Comparison of ENCODE assay signal across 9 cellular contexts in the genomic region with DNA sequence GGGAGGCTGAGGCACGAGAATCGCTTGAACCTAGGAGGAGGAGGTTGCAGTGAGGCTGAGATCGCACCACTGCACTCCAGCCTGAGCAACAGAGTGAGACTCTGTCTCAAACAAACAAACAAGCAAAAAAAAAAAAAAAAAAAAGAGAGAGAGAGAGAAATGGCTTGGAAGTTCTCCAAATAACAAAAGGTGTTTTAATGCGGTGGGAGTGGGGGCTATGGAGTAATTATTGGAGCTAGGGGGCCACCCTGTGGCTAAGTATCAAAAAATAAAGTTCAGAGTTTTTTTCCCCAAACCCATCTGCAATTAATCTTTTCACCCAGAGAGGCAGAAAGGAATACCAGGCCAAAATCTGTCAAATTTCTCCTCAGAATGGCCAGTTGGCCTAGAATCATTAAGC. TPM values are rescaled to one million over a fixed set of nuclear protein-coding genes. Genes with fewer than 3 reads are reported as not detected.
DNase-seq lines count a peak whose midpoint lies in the region; ATAC-seq, FAIRE-seq and TF ChIP-seq lines count a peak whose summit lies in the region.
"Had no signal": no experiment of that assay in that cellular context is flagged by ENCODE, and none has a peak within 500 bp of the region (broad histone marks: within the 10 kb centered on the region; RNA-seq: fewer than 3 reads in every experiment).

No MANE protein-coding gene starts in this region.

- DNase-seq in DMS79 (lab: John Stamatoyannopoulos, UW) (peak; percentile 19), HCEC 1CT (peak; percentile 15), RCC 7860 (ENCODE audit: low spot score) (peak; percentile 23), foreskin keratinocyte (no peak), small intestine (no peak), psoas muscle (no peak), retina (no peak)
- DNase-seq: NCI-H1105; stimulated activated CD4-positive, alpha-beta T cell treated with anti-CD3 and anti-CD28 coated beads, Interleukin-2, amount 100 ng/mL, for 24 hours had no signal

- intact Hi-C loops in psoas muscle (cut with DNase I), result no loop called here

- H3K36me3 ChIP-seq in small intestine (ENCODE audit: control insufficient read depth in 2 of 2, insufficient read depth in 2 of 2, low read length in 2 of 2) (no peaks in the 10 kb centered on the region), psoas muscle (ENCODE audit: insufficient read depth in 1 of 2, low read depth in 1 of 2) (no peaks in the 10 kb centered on the region)

- no peak for FAIRE-seq in RCC 7860 (lab: Jason Lieb, UNC)
- no peak for FAIRE-seq in small intestine (lab: Jason Lieb, UNC)

- WGBS in small intestine, 3 donors, result 71 to 83% (median 81%) methylated on average over 4 of the region's 4 CpGs
- 86 to 88% (median 86%) methylated on average over 4 of the region's 4 CpGs for WGBS in psoas muscle, 3 donors

- H3K27ac ChIP-seq in foreskin keratinocyte (no peak overlapping the region), small intestine (ENCODE audit: low read depth in 1 of 2, low read length in 1 of 2) (no peak overlapping the region), psoas muscle (no peak overlapping the region)

- no peak overlapping the region for H3K4me3 ChIP-seq in small intestine (ENCODE audit: low read depth in 1 of 2, low read length in 2 of 2)
- no peak overlapping the region for H3K4me3 ChIP-seq in psoas muscle

- no peaks in the 10 kb centered on the region for H3K4me1 ChIP-seq in foreskin keratinocyte
- H3K4me1 ChIP-seq in small intestine (ENCODE audit: control insufficient read depth in 2 of 2, insufficient read depth in 1 of 2, low read depth in 1 of 2, low read length in 1 of 2), result peaks cover 0 to 4% of the 10 kb centered on the region in 2 donors
- peaks cover 13% of the 10 kb centered on the region for H3K4me1 ChIP-seq in psoas muscle

- H3K27me3 ChIP-seq in foreskin keratinocyte (no peaks in the 10 kb centered on the region), small intestine (ENCODE audit: control insufficient read depth in 2 of 2, insufficient read depth in 2 of 2, low read length in 2 of 2) (no peaks in the 10 kb centered on the region), psoas muscle (ENCODE audit: insufficient read depth in 3 of 3, low read length in 2 of 3) (no peaks in the 10 kb centered on the region)

- H3K9me3 ChIP-seq in small intestine (ENCODE audit: control insufficient read depth, low read depth) (no peaks in the 10 kb centered on the region), psoas muscle (no peaks in the 10 kb centered on the region)

- TF ChIP-seq CTCF in foreskin keratinocyte (conservative IDR thresholded peaks at IDR 0.05) (peak; percentile 49), psoas muscle (IDR thresholded peaks at IDR 0.05) (no peak)

- ATAC-seq in foreskin keratinocyte (no peak), psoas muscle (no peak)

RNA-seq across cellular contexts. Expression of a gene that starts 23.0 kb away (rescaled TPM):
- total RNA-seq in foreskin keratinocyte (5.4 and 5.8 TPM in 2 replicates), psoas muscle (10 to 100 TPM; 28.2 to 63.3 (median 38.9) TPM)
- polyA plus RNA-seq in foreskin keratinocyte (4.2 and 4.7 TPM in 2 replicates), small intestine (1 to 10 TPM in 2 of 3 donors, under 1 TPM in 1; 0.89 to 7.0 (median 2.4) TPM), psoas muscle (10 to 100 TPM in 2 of 3 donors, 1 to 10 TPM in 1; 7.3 to 17.5 (median 17.3) TPM)

RNA-seq across cellular contexts. Expression of a gene that starts 44.0 kb away (rescaled TPM):
- total RNA-seq in foreskin keratinocyte (1.0 and 20.2 TPM in 2 replicates), psoas muscle (10 to 100 TPM; 13.9 to 50.3 (median 20.2) TPM)
- polyA plus RNA-seq in foreskin keratinocyte (0.52 and 12.3 TPM in 2 replicates), small intestine (10 to 100 TPM in 1 of 3 donors, 1 to 10 TPM in 1, under 1 TPM in 1; 0.67 to 18.7 (median 2.2) TPM), psoas muscle (10 to 100 TPM in 1 of 3 donors, 1 to 10 TPM in 2; 3.4 to 12.7 (median 9.6) TPM)

Comparison
In these comparisons a context has a peak if more than half of its experiments do, and no peak if none do; other contexts are left out.
1. DNase-seq: peak in DMS79 (single experiment), HCEC 1CT (single experiment) and RCC 7860 (single experiment); none in foreskin keratinocyte (0 of 2), small intestine (single experiment), psoas muscle (0 of 2) and retina (single experiment).